25 cellular contexts compared by ENCODE assay signal in genomic region chr3:68855620-68856019, GRCh38.
"Had no signal": no experiment of that assay in that cellular context is flagged by ENCODE, and none has a peak within 500 bp of the region (broad histone marks: within the 10 kb centered on the region; RNA-seq: fewer than 3 reads in every experiment).

No MANE protein-coding gene starts in this region.

- H3K27ac Mint-ChIP-seq: memory B cell; naive thymus-derived CD4-positive, alpha-beta T cell had no signal

- H3K4me3 Mint-ChIP-seq: memory B cell; naive thymus-derived CD4-positive, alpha-beta T cell had no signal

- H3K36me3 ChIP-seq: esophagus squamous epithelium, gastroesophageal sphincter, heart left ventricle, left lung, lower lobe of right lung had no signal

- H3K27me3 ChIP-seq: dorsolateral prefrontal cortex, esophagus squamous epithelium, gastroesophageal sphincter, left lung had no signal

- FAIRE-seq: colon, endothelial cell of umbilical vein, frontal cortex, islet of Langerhans, keratinocyte had no signal

- DNase-seq: dermis blood vessel endothelial cell; dorsolateral prefrontal cortex; effector CD4-positive, alpha-beta T cell; effector memory CD4-positive, alpha-beta T cell; erythroblast; esophagus squamous epithelium; foreskin fibroblast; heart left ventricle; hippocampal formation; left cardiac atrium; left lung; left ventricle myocardium superior; lower lobe of right lung; mesendoderm; midbrain; naive thymus-derived CD4-positive, alpha-beta T cell had no signal

- H3K9me3 ChIP-seq: heart left ventricle, lower lobe of right lung had no signal

- H3K36me3 Mint-ChIP-seq: memory B cell; naive thymus-derived CD4-positive, alpha-beta T cell had no signal

- H3K4me1 ChIP-seq: esophagus squamous epithelium, gastroesophageal sphincter, heart left ventricle, left lung, lower lobe of right lung had no signal

- H3K27ac ChIP-seq: coronary artery, dorsolateral prefrontal cortex, epithelial cell of prostate, esophagus squamous epithelium, gastroesophageal sphincter, heart left ventricle, left lung, lower lobe of right lung had no signal

- H3K4me3 ChIP-seq: coronary artery, dorsolateral prefrontal cortex, esophagus squamous epithelium, gastroesophageal sphincter, heart left ventricle, left lung, lower lobe of right lung had no signal

- H3K4me1 Mint-ChIP-seq: memory B cell had no signal
